ENCODE assay signal across 1 cellular context in genomic region chr7:94449151-94449725, GRCh38.
TF ChIP-seq lines count a peak whose summit lies in the region.

No MANE protein-coding gene starts in this region.

TF ChIP-seq in IMR-90, 13 proteins besides CTCF, POLR2A, EP300 and RAD21 (continued from another document):
- TF ChIP-seq RCOR1 (IDR thresholded peaks at IDR 0.05; ENCODE audit: insufficient replicate concordance, low read length) (no peak), NFE2L2 (IDR thresholded peaks at IDR 0.05; ENCODE audit: low read depth, low read length) (no peak), SMC3 (IDR thresholded peaks at IDR 0.05; ENCODE audit: low read depth, low read length) (peak; percentile 80), RFX5 (IDR thresholded peaks at IDR 0.05; ENCODE audit: low read depth, low read length) (no peak)
